2 cellular contexts compared by ENCODE assay signal in the genomic region with DNA sequence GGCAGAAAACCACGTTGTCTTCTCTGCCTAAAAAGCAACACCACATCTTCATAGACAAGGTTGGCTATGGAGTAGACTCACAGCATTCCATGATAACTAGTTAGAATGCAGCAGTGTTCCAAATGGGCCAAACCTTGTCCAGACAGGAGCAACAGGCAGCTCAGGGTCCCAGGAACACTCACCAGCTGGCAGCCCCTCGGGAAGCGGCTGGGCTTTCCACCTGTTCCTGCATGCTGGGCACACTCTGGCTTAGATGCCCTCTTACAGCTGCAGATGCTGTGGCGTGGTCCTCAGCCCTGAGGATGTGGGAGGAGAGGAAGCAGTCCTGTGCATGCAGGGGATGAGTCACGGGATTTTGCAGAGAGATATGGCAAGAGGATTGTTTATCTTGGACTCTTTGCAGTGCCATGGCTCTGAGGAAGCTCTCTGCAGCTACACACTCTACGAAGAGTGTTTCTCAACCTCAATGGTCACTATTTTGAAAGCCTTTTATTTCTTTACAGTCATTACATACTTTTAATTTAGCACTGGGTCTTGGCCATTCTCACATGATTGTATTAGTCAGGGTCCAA.
TF ChIP-seq lines count a peak whose summit lies in the region.

No MANE protein-coding gene starts in this region.

TF ChIP-seq in K562, 482 proteins besides CTCF, POLR2A, EP300 and RAD21 (continued from another document and continues in another):
- TF ChIP-seq ATF4 (CRISPR knock-in tag; IDR thresholded peaks at IDR 0.05) (0 out of 2 replicates have a peak, but pooled peaks have one; percentile 35), SMC3 (conservative IDR thresholded peaks at IDR 0.05; ENCODE audit: insufficient read depth, low read depth, low read length) (no peak), ZNF280A (IDR thresholded peaks at IDR 0.05; ENCODE audit: low read depth, partially characterized antibody) (no peak), TCF7L2 (IDR thresholded peaks at IDR 0.05; ENCODE audit: low read depth, low read length) (no peak), MNT (conservative IDR thresholded peaks at IDR 0.05) (0 out of 4 replicates have a peak, but pooled peaks of 1 of the 2 experiments have one; percentile 32), E2F1 (CRISPR knock-in tag; IDR thresholded peaks at IDR 0.05) (no peak), TAF1 (IDR thresholded peaks at IDR 0.05; ENCODE audit: control insufficient read depth, extremely low read depth, insufficient read depth, low read length, severe bottlenecking) (peak; percentile 14), SPI1 (IDR thresholded peaks at IDR 0.05; ENCODE audit: borderline replicate concordance, low read depth, low read length) (peak; percentile 68), CXXC5 (CRISPR knock-in tag; IDR thresholded peaks at IDR 0.05) (peak; percentile 63), FOSL1 (tag; conservative IDR thresholded peaks at IDR 0.05) (peak; percentile 97), XRCC5 (IDR thresholded peaks at IDR 0.05; ENCODE audit: low read depth, low read length) (0 out of 2 replicates have a peak, but pooled peaks have one; percentile 23), POLR2AphosphoS5 (IDR thresholded peaks at IDR 0.05; ENCODE audit: control insufficient read depth, insufficient read depth, low read depth, low read length) (peak; percentile 25; the same call in 1 of the 2 replicates), DPF2 (IDR thresholded peaks at IDR 0.05) (peak; percentile 95), TCF3 (CRISPR knock-in tag; IDR thresholded peaks at IDR 0.05) (peak; percentile 66)
- TF ChIP-seq, protein P1, sequence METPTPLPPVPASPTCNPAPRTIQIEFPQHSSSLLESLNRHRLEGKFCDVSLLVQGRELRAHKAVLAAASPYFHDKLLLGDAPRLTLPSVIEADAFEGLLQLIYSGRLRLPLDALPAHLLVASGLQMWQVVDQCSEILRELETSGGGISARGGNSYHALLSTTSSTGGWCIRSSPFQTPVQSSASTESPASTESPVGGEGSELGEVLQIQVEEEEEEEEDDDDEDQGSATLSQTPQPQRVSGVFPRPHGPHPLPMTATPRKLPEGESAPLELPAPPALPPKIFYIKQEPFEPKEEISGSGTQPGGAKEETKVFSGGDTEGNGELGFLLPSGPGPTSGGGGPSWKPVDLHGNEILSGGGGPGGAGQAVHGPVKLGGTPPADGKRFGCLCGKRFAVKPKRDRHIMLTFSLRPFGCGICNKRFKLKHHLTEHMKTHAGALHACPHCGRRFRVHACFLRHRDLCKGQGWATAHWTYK (CRISPR knock-in tag; IDR thresholded peaks at IDR 0.05) = 0 out of 2 replicates have a peak, but pooled peaks have one; percentile 39

TF ChIP-seq in HepG2, 621 proteins besides CTCF, POLR2A, EP300 and RAD21 (continued from another document):
- TF ChIP-seq MAZ (IDR thresholded peaks at IDR 0.05; ENCODE audit: borderline replicate concordance, low read depth, low read length) (no peak), MAZ (CRISPR knock-in tag; IDR thresholded peaks at IDR 0.05; ENCODE audit: low read depth) (no peak), ZEB1 (IDR thresholded peaks at IDR 0.05; ENCODE audit: insufficient replicate concordance, low read depth) (no peak), KDM3A (CRISPR knock-in tag; IDR thresholded peaks at IDR 0.05; ENCODE audit: low read depth) (no peak)
TF ChIP-seq in HepG2: peak in this region for 3.
